Comparison of ENCODE assay signal across 1 cellular context in the genomic region with DNA sequence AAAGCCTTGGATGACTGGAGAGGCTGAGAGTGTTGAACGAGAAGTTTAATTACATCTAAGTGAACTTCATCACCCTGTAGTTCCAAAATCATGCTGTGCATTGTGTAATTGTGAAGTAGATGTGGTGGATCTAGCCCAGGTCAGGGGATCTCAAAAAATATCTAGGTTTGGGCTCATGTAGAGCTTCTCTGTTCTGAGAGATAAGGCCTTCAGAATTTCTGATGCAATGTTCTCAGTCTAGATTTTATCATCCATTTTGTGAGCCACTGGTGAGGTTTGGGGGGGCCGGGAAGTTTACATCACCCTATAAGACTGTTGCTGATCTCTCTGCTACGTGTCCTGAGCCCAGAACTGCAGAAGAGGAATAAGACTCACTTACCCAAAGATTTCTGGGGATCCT.
A peak's percentile ranks its signal among the peaks of the same experiment; 100 is the strongest.
TF ChIP-seq lines count a peak whose summit lies in the region.

No MANE protein-coding gene starts in this region.

TF ChIP-seq in K562, 482 proteins besides CTCF, POLR2A, EP300 and RAD21:
- TF ChIP-seq, protein P1, sequence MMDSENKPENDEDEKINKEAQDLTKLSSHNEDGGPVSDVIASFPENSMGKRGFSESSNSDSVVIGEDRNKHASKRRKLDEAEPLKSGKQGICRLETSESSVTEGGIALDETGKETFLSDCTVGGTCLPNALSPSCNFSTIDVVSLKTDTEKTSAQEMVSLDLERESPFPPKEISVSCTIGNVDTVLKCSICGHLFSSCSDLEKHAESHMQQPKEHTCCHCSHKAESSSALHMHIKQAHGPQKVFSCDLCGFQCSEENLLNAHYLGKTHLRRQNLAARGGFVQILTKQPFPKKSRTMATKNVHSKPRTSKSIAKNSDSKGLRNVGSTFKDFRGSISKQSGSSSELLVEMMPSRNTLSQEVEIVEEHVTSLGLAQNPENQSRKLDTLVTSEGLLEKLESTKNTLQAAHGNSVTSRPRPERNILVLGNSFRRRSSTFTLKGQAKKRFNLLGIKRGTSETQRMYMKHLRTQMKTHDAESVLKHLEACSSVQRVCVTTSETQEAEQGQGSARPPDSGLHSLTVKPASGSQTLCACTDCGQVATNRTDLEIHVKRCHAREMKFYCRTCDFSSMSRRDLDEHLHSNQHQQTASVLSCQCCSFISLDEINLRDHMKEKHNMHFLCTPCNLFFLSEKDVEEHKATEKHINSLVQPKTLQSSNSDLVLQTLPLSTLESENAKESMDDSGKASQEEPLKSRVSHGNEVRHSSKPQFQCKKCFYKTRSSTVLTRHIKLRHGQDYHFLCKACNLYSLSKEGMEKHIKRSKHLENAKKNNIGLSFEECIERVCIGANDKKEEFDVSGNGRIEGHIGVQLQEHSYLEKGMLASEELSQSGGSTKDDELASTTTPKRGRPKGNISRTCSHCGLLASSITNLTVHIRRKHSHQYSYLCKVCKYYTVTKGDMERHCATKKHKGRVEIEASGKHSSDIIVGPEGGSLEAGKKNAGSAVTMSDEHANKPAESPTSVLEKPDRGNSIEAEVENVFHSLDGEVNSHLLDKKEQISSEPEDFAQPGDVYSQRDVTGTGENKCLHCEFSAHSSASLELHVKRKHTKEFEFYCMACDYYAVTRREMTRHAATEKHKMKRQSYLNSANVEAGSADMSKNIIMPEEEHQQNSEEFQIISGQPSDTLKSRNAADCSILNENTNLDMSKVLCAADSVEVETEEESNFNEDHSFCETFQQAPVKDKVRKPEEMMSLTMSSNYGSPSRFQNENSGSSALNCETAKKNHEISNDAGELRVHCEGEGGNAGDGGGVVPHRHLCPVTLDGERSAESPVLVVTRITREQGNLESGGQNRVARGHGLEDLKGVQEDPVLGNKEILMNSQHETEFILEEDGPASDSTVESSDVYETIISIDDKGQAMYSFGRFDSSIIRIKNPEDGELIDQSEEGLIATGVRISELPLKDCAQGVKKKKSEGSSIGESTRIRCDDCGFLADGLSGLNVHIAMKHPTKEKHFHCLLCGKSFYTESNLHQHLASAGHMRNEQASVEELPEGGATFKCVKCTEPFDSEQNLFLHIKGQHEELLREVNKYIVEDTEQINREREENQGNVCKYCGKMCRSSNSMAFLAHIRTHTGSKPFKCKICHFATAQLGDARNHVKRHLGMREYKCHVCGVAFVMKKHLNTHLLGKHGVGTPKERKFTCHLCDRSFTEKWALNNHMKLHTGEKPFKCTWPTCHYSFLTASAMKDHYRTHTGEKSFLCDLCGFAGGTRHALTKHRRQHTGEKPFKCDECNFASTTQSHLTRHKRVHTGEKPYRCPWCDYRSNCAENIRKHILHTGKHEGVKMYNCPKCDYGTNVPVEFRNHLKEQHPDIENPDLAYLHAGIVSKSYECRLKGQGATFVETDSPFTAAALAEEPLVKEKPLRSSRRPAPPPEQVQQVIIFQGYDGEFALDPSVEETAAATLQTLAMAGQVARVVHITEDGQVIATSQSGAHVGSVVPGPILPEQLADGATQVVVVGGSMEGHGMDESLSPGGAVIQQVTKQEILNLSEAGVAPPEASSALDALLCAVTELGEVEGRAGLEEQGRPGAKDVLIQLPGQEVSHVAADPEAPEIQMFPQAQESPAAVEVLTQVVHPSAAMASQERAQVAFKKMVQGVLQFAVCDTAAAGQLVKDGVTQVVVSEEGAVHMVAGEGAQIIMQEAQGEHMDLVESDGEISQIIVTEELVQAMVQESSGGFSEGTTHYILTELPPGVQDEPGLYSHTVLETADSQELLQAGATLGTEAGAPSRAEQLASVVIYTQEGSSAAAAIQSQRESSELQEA (IDR thresholded peaks at IDR 0.05; ENCODE audit: low read depth): no peak
- TF ChIP-seq, protein P2, sequence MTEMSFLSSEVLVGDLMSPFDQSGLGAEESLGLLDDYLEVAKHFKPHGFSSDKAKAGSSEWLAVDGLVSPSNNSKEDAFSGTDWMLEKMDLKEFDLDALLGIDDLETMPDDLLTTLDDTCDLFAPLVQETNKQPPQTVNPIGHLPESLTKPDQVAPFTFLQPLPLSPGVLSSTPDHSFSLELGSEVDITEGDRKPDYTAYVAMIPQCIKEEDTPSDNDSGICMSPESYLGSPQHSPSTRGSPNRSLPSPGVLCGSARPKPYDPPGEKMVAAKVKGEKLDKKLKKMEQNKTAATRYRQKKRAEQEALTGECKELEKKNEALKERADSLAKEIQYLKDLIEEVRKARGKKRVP (CRISPR knock-in tag; IDR thresholded peaks at IDR 0.05): peak; percentile 71; the same call in 1 of the 2 replicates
